Comparison of ENCODE assay signal across 21 cellular contexts in genomic region chr7:128785738-128786137, GRCh38. TPM values are rescaled to one million over a fixed set of nuclear protein-coding genes. Genes with fewer than 3 reads are reported as not detected.
"Had no signal": no experiment of that assay in that cellular context is flagged by ENCODE, and none has a peak within 500 bp of the region (broad histone marks: within the 10 kb centered on the region; RNA-seq: fewer than 3 reads in every experiment).

No MANE protein-coding gene starts in this region.

- H3K9me3 ChIP-seq: right atrium auricular region, stomach, thoracic aorta, transverse colon had no signal

- H3K4me3 ChIP-seq: right atrium auricular region, stomach, thoracic aorta, transverse colon had no signal

- H3K36me3 ChIP-seq: right atrium auricular region, stomach, thoracic aorta, transverse colon had no signal

- H3K27ac ChIP-seq: parathyroid adenoma, right atrium auricular region, stomach, thoracic aorta, transverse colon had no signal

- DNase-seq: dermis blood vessel endothelial cell; erythroblast; foreskin melanocyte; head of caudate nucleus; hippocampal formation; mesendoderm; naive thymus-derived CD4-positive, alpha-beta T cell; nephron progenitor cell; small intestine; stimulated activated CD4-positive, alpha-beta T cell treated with anti-CD3 and anti-CD28 coated beads, Interleukin-12 subunit alpha, Interleukin-12 subunit beta, amount 100 ng/mL, for 4 hours; stimulated activated naive CD4-positive, alpha-beta T cell; stomach; transverse colon had no signal

- H3K27me3 ChIP-seq: right atrium auricular region had no signal

- ATAC-seq: naive thymus-derived CD4-positive, alpha-beta T cell had no signal

RNA-seq across cellular contexts. Expression of gene OPN1SW, which starts 10.1 kb away (rescaled TPM):
- total RNA-seq: dermis blood vessel endothelial cell; kidney epithelial cell; liver; lung microvascular endothelial cell; naive thymus-derived CD4-positive, alpha-beta T cell; omental fat pad; right atrium auricular region; stomach; thoracic aorta; transverse colon; urinary bladder had no signal
- polyA plus RNA-seq: naive thymus-derived CD4-positive, alpha-beta T cell; small intestine; stomach; urinary bladder had no signal

RNA-seq across cellular contexts. Expression of gene FLNC, which starts 44.5 kb away (rescaled TPM):
- polyA plus RNA-seq: naive thymus-derived CD4-positive, alpha-beta T cell had no signal
